Comparison of ENCODE assay signal across 16 cellular contexts in genomic region chr3:113054552-113054951, GRCh38.
DNase-seq lines count a peak whose midpoint lies in the region; ATAC-seq, FAIRE-seq and TF ChIP-seq lines count a peak whose summit lies in the region.
"Had no signal": no experiment of that assay in that cellular context is flagged by ENCODE, and none has a peak within 500 bp of the region (broad histone marks: within the 10 kb centered on the region; RNA-seq: fewer than 3 reads in every experiment).

No MANE protein-coding gene starts in this region.

- no peak for FAIRE-seq in HepG2 (lab: Jason Lieb, UNC)

- H3K36me3 ChIP-seq in HepG2 (replicated peaks in 1 of 2; ENCODE audit: control insufficient read depth in 1 of 2, insufficient read depth in 2 of 2, low read length in 2 of 2): no peaks in the 10 kb centered on the region
- no peaks in the 10 kb centered on the region for H3K36me3 ChIP-seq in MG63
- no peaks in the 10 kb centered on the region for H3K36me3 ChIP-seq in A673 (ENCODE audit: insufficient read depth, low read length, poor library complexity, severe bottlenecking)
- H3K36me3 ChIP-seq: adrenal gland, stomach had no signal

- H3K9me3 Mint-ChIP-seq in progenitor cell of endocrine pancreas (ENCODE audit: low read depth): no peaks in the 10 kb centered on the region
- H3K9me3 Mint-ChIP-seq: CD8-positive, alpha-beta T cell; natural killer cell treated with Interleukin-12 subunit alpha and Interleukin-12 subunit beta and Interleukin-15 and Interleukin-18, amount 100 ng/mL, for 72 hours had no signal

- H3K79me2 ChIP-seq in HepG2 (ENCODE audit: insufficient read depth, low read length): no peaks in the 10 kb centered on the region

- ATAC-seq in HepG2 (no peak), SK-N-SH treated with all-trans-retinoic acid at 6 μM for 48 hours (no peak; the same call in 1 of the 3 replicates)
- ATAC-seq: CD8-positive, alpha-beta T cell; natural killer cell treated with Interleukin-12 subunit alpha and Interleukin-12 subunit beta and Interleukin-15 and Interleukin-18, amount 100 ng/mL, for 72 hours had no signal

- CTCF ChIA-PET in HepG2 (lab: Yijun Ruan, JAX; ENCODE audit: low intra/inter-chr PET ratio, low total read pairs) (no interaction called here), A673 (lab: Charles Lee) (no interaction called here)

- WGBS in HepG2 (ENCODE audit: low lambda C conversion rate): 0% methylated on average over 1 of the region's 1 CpG

- peaks cover 3% of the 10 kb centered on the region for H3K27me3 Mint-ChIP-seq in progenitor cell of endocrine pancreas
- H3K27me3 Mint-ChIP-seq: natural killer cell treated with Interleukin-12 subunit alpha and Interleukin-12 subunit beta and Interleukin-15 and Interleukin-18, amount 100 ng/mL, for 72 hours had no signal

- no peak overlapping the region for H3K27ac Mint-ChIP-seq in progenitor cell of endocrine pancreas
- H3K27ac Mint-ChIP-seq: CD8-positive, alpha-beta T cell; natural killer cell treated with Interleukin-12 subunit alpha and Interleukin-12 subunit beta and Interleukin-15 and Interleukin-18, amount 100 ng/mL, for 72 hours had no signal

- H3K4me3 ChIP-seq in astrocyte of the spinal cord (ENCODE audit: low read depth, low read length) (no peak overlapping the region), HepG2 (replicated peaks in 1 of 3; ENCODE audit: insufficient read depth in 1 of 3, low read depth in 2 of 3, low read length in 3 of 3) (no peak overlapping the region), MG63 (no peak overlapping the region), A673 (ENCODE audit: low read depth, low read length, poor library complexity, severe bottlenecking) (no peak overlapping the region)
- H3K4me3 ChIP-seq: adrenal gland, SK-N-MC, stomach had no signal

- no peaks in the 10 kb centered on the region for H4K20me1 ChIP-seq in HepG2 (ENCODE audit: insufficient read depth, low read length)

- intact Hi-C loops in HepG2 (cut with micrococcal nuclease; ENCODE audit: unreplicated experiment): loop anchor here (5.0 kb wide), 1 partner anchor 523 kb away; no protein-coding TSS in a partner anchor
- intact Hi-C loops in A673 (cut with micrococcal nuclease; ENCODE audit: unreplicated experiment): no loop called here

- no peaks in the 10 kb centered on the region for H3K4me1 Mint-ChIP-seq in progenitor cell of endocrine pancreas (ENCODE audit: low read depth)

- no peaks in the 10 kb centered on the region for H3K9me3 ChIP-seq in HepG2 (ENCODE audit: low read length)
- no peaks in the 10 kb centered on the region for H3K9me3 ChIP-seq in MG63
- H3K9me3 ChIP-seq in A673 (ENCODE audit: low read depth, low read length, poor library complexity, severe bottlenecking): no peaks in the 10 kb centered on the region
- H3K9me3 ChIP-seq: adrenal gland, stomach had no signal

- TF ChIP-seq POLR2A in HepG2 (IDR thresholded peaks at IDR 0.05; ENCODE audit: insufficient read depth in 1 of 2, low read depth in 2 of 2, low read length in 2 of 2): no peak

- in situ Hi-C loops in astrocyte of the spinal cord (cut with HindIII; ENCODE audit: low sequenced_read_pairs) (no loop called here), HepG2 (cut with HindIII; ENCODE audit: extremely low pct_ligation_motif_present, low pct_unique_long_range_greater_than_20kb) (loop anchor here (5.0 kb wide), 1 partner anchor 233 kb away; no protein-coding TSS in a partner anchor)

- DNase-seq in AG20443 (ENCODE audit: low spot score): peak; percentile 30
- DNase-seq in LHCN-M2 (ENCODE audit: low read depth): peak; percentile 71
- peak; percentile 32 for DNase-seq in astrocyte of the spinal cord (ENCODE audit: low read depth, low spot score)
- DNase-seq in HepG2 (ENCODE audit: low spot score): no peak
- no peak for DNase-seq in MG63
- DNase-seq in progenitor cell of endocrine pancreas (ENCODE audit: low spot score, unreplicated experiment): no peak
- no peak for DNase-seq in A673 (ENCODE audit: low spot score)
- DNase-seq: activated T-cell treated with anti-CD3 and anti-CD28 coated beads for 4 hours; adrenal gland; CD8-positive, alpha-beta T cell; glutamatergic neuron; NCI-H187 treated with DMSO at 0.1 percent for 48 hours; stomach had no signal

- no peak overlapping the region for H3K4me3 Mint-ChIP-seq in progenitor cell of endocrine pancreas (ENCODE audit: low read depth)
- H3K4me3 Mint-ChIP-seq: CD8-positive, alpha-beta T cell; natural killer cell treated with Interleukin-12 subunit alpha and Interleukin-12 subunit beta and Interleukin-15 and Interleukin-18, amount 100 ng/mL, for 72 hours had no signal

- H3K4me2 ChIP-seq in HepG2 (ENCODE audit: low read depth, low read length): no peak overlapping the region

- TF ChIP-seq CTCF in astrocyte of the spinal cord (IDR thresholded peaks at IDR 0.05; ENCODE audit: low read depth, low read length) (no peak), HepG2 (CRISPR knock-in tag; IDR thresholded peaks at IDR 0.05) (no peak), progenitor cell of endocrine pancreas (IDR thresholded peaks at IDR 0.05; ENCODE audit: unreplicated experiment) (no peak), A673 (conservative IDR thresholded peaks at IDR 0.05; ENCODE audit: low read depth, low read length) (no peak)

- H3K36me3 Mint-ChIP-seq in progenitor cell of endocrine pancreas (ENCODE audit: insufficient read depth): no peaks in the 10 kb centered on the region
- H3K36me3 Mint-ChIP-seq: natural killer cell treated with Interleukin-12 subunit alpha and Interleukin-12 subunit beta and Interleukin-15 and Interleukin-18, amount 100 ng/mL, for 72 hours had no signal

- no peak overlapping the region for H2AFZ ChIP-seq in HepG2 (ENCODE audit: low read length)

- no peak overlapping the region for H3K9ac ChIP-seq in HepG2 (ENCODE audit: insufficient read depth, low read depth, low read length)

- H3K4me1 ChIP-seq in HepG2 (ENCODE audit: insufficient read depth, low read length) (peaks cover 6% of the 10 kb centered on the region; the same call in 1 of the 2 replicates), A673 (ENCODE audit: insufficient read depth, low read length, poor library complexity, severe bottlenecking) (peaks cover 22% of the 10 kb centered on the region)

- H3K27me3 ChIP-seq in HepG2 (ENCODE audit: control insufficient read depth in 1 of 2, insufficient read depth in 2 of 2, low read length in 2 of 2) (no peaks in the 10 kb centered on the region), MG63 (no peaks in the 10 kb centered on the region), A673 (replicated peaks; ENCODE audit: insufficient read depth, low read depth, low read length, poor library complexity) (peaks cover 15% of the 10 kb centered on the region)
- H3K27me3 ChIP-seq: adrenal gland, stomach had no signal

- BruUV-seq in HepG2 (replicated peaks; lab: Mats Ljungman, UMichigan) (no TSS peak), A673 (replicated peaks; lab: Mats Ljungman, UMichigan) (no TSS peak)

- TF ChIP-seq EP300 in HepG2 (IDR thresholded peaks at IDR 0.05; ENCODE audit: low read depth in 2 of 2, low read length in 2 of 2): no peak
- no peak for TF ChIP-seq EP300 in HepG2 (CRISPR knock-in tag; IDR thresholded peaks at IDR 0.05; ENCODE audit: borderline replicate concordance)

- no peak overlapping the region for H3K27ac ChIP-seq in HepG2 (ENCODE audit: extremely low read length, insufficient read depth, low read length)
- H3K27ac ChIP-seq in A673 (ENCODE audit: low read depth, low read length, poor library complexity, severe bottlenecking): no peak overlapping the region
- H3K27ac ChIP-seq: adrenal gland, SK-N-MC, stomach had no signal

- POLR2A ChIA-PET in HepG2 (lab: Yijun Ruan, JAX) (no interaction called here), A673 (lab: Charles Lee; ENCODE audit: low non-redundant PET) (no interaction called here)

- TF ChIP-seq RAD21 in HepG2 (CRISPR knock-in tag; IDR thresholded peaks at IDR 0.05): no peak

TF ChIP-seq in HepG2, 621 proteins besides CTCF, POLR2A, EP300 and RAD21:
- TF ChIP-seq TGIF2 (CRISPR knock-in tag; IDR thresholded peaks at IDR 0.05) (no peak), CEBPB (IDR thresholded peaks at IDR 0.05; ENCODE audit: borderline replicate concordance, low read depth, low read length) (peak; percentile 45; the same call in 1 of the 2 replicates)

TF ChIP-seq in SK-N-SH treated with all-trans-retinoic acid at 6 μM for 48 hours, 23 proteins besides CTCF, POLR2A, EP300 and RAD21 (continues in another document):
- TF ChIP-seq ZNF70 (CRISPR knock-in tag; IDR thresholded peaks at IDR 0.05) (no peak), ZFP30 (CRISPR knock-in tag; IDR thresholded peaks at IDR 0.05) (no peak), TCF4 (CRISPR knock-in tag; IDR thresholded peaks at IDR 0.05; ENCODE audit: borderline replicate concordance) (no peak), ESRRG (CRISPR knock-in tag; IDR thresholded peaks at IDR 0.05) (no peak), ZFP3 (CRISPR knock-in tag; IDR thresholded peaks at IDR 0.05) (no peak), CSDC2 (CRISPR knock-in tag; IDR thresholded peaks at IDR 0.05) (no peak), ZC3H10 (CRISPR knock-in tag; IDR thresholded peaks at IDR 0.05) (no peak)
- TF ChIP-seq, protein P1, sequence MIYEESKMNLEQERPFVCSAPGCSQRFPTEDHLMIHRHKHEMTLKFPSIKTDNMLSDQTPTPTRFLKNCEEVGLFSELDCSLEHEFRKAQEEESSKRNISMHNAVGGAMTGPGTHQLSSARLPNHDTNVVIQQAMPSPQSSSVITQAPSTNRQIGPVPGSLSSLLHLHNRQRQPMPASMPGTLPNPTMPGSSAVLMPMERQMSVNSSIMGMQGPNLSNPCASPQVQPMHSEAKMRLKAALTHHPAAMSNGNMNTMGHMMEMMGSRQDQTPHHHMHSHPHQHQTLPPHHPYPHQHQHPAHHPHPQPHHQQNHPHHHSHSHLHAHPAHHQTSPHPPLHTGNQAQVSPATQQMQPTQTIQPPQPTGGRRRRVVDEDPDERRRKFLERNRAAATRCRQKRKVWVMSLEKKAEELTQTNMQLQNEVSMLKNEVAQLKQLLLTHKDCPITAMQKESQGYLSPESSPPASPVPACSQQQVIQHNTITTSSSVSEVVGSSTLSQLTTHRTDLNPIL (CRISPR knock-in tag; IDR thresholded peaks at IDR 0.05; ENCODE audit: low read depth): no peak

Comparison
In these comparisons a context has a peak if more than half of its experiments do, and no peak if none do; other contexts are left out.
1. DNase-seq: peak in AG20443 (single experiment), LHCN-M2 (single experiment) and astrocyte of the spinal cord (single experiment); none in HepG2 (single experiment), MG63 (single experiment), progenitor cell of endocrine pancreas (single experiment) and A673 (single experiment).